Comparison of ENCODE assay signal across 10 cellular contexts in genomic region chr3:99925584-99925983, GRCh38.
A peak's percentile ranks its signal among the peaks of the same experiment; 100 is the strongest.
DNase-seq lines count a peak whose midpoint lies in the region; ATAC-seq lines count a peak whose summit lies in the region.
"Had no signal": no experiment of that assay in that cellular context is flagged by ENCODE, and none has a peak within 500 bp of the region (broad histone marks: within the 10 kb centered on the region; RNA-seq: fewer than 3 reads in every experiment).

No MANE protein-coding gene starts in this region.

- no peak for ATAC-seq in GM18517 (IDR thresholded peaks at IDR 0.05; ENCODE audit: unreplicated experiment)
- no peak for ATAC-seq in GM19455 (IDR thresholded peaks at IDR 0.05; ENCODE audit: unreplicated experiment)

- DNase-seq in AG20443 (ENCODE audit: low spot score) (peak; percentile 62), NCI-H2029 treated with DMSO at 0.1 percent for 48 hours (lab: John Stamatoyannopoulos, UW) (peak; percentile 88), cerebellar cortex (ENCODE audit: low spot score) (peak; percentile 91), midbrain (lab: John Stamatoyannopoulos, UW) (peak; percentile 8), putamen (ENCODE audit: low spot score) (no peak), cortex of kidney (lab: John Stamatoyannopoulos, UW) (no peak)
- DNase-seq: activated CD4-positive, alpha-beta T cell treated with anti-CD3 and anti-CD28 coated beads, Interleukin-2, amount 10 ng/mL, durations not matched to agents 7 days and 5 days; NCI-H1417 treated with DMSO at 0.1 percent for 48 hours had no signal

Comparison
In these comparisons a context has a peak if more than half of its experiments do, and no peak if none do; other contexts are left out.
1. DNase-seq: peak in AG20443 (single experiment), NCI-H2029 treated with DMSO at 0.1 percent for 48 hours (single experiment), cerebellar cortex (single experiment) and midbrain (single experiment); none in putamen (single experiment) and cortex of kidney (single experiment).